Comparison of ENCODE assay signal across 9 cellular contexts in genomic region chr1:38045431-38046332, GRCh38. TPM values are rescaled to one million over a fixed set of nuclear protein-coding genes. Genes with fewer than 3 reads are reported as not detected.
A peak's percentile ranks its signal among the peaks of the same experiment; 100 is the strongest.
DNase-seq lines count a peak whose midpoint lies in the region; ATAC-seq and TF ChIP-seq lines count a peak whose summit lies in the region.
"Had no signal": no experiment of that assay in that cellular context is flagged by ENCODE, and none has a peak within 500 bp of the region (broad histone marks: within the 10 kb centered on the region; RNA-seq: fewer than 3 reads in every experiment).

No MANE protein-coding gene starts in this region.

- H3K4me1 Mint-ChIP-seq in Caco-2 (ENCODE audit: low read depth, unreplicated experiment): no peaks in the 10 kb centered on the region

- H3K9me3 Mint-ChIP-seq in Caco-2 (ENCODE audit: unreplicated experiment): no peaks in the 10 kb centered on the region

- no peak overlapping the region for H3K27ac Mint-ChIP-seq in Caco-2 (ENCODE audit: unreplicated experiment)

- H3K9me3 ChIP-seq in A673 (ENCODE audit: low read depth, low read length, poor library complexity, severe bottlenecking): no peaks in the 10 kb centered on the region
- H3K9me3 ChIP-seq in testis: no peaks in the 10 kb centered on the region
- H3K9me3 ChIP-seq in Caco-2: no peaks in the 10 kb centered on the region
- H3K9me3 ChIP-seq: ovary had no signal

- H3K27me3 ChIP-seq in A673 (replicated peaks; ENCODE audit: insufficient read depth, low read depth, low read length, poor library complexity) (no peaks in the 10 kb centered on the region), testis (no peaks in the 10 kb centered on the region), Caco-2 (replicated peaks; ENCODE audit: control insufficient read depth, insufficient read depth, low read length) (no peaks in the 10 kb centered on the region)

- BruUV-seq in A673 (replicated peaks; lab: Mats Ljungman, UMichigan) (no TSS peak), Caco-2 (replicated peaks; lab: Mats Ljungman, UMichigan) (no TSS peak)

- TF ChIP-seq CTCF in A673 (conservative IDR thresholded peaks at IDR 0.05; ENCODE audit: low read depth, low read length): no peak
- no peak for TF ChIP-seq CTCF in testis (IDR thresholded peaks at IDR 0.05)
- no peak for TF ChIP-seq CTCF in Caco-2 (IDR thresholded peaks at IDR 0.05; ENCODE audit: insufficient read depth in 1 of 2, low read depth in 1 of 2, low read length in 1 of 2, severe bottlenecking in 1 of 2, unreplicated experiment in 1 of 2)

- no peak overlapping the region for H3K4me3 Mint-ChIP-seq in Caco-2 (ENCODE audit: unreplicated experiment)

- DNase-seq in A673 (ENCODE audit: low spot score) (peak; percentile 87), RPMI8226 (peak; percentile 65), foreskin melanocyte (peak; percentile 38), testis (peak; percentile 21), Caco-2 (no peak), amniotic stem cell (lab: John Stamatoyannopoulos, UW) (no peak)
- DNase-seq in stimulated activated CD4-positive, alpha-beta T cell treated with anti-CD3 and anti-CD28 coated beads, Interleukin-4, amount 100 ng/mL, for 24 hours: no peak

- no peaks in the 10 kb centered on the region for H3K36me3 Mint-ChIP-seq in Caco-2 (ENCODE audit: insufficient read depth, unreplicated experiment)

- H3K27ac ChIP-seq in A673 (ENCODE audit: low read depth, low read length, poor library complexity, severe bottlenecking) (peak overlapping the region; percentile 93), testis (no peak overlapping the region)
- H3K27ac ChIP-seq: ovary had no signal

- peaks cover 45% of the 10 kb centered on the region for H3K36me3 ChIP-seq in A673 (ENCODE audit: insufficient read depth, low read length, poor library complexity, severe bottlenecking)
- H3K36me3 ChIP-seq in testis (ENCODE audit: low read depth, missing control alignments): no peaks in the 10 kb centered on the region
- no peaks in the 10 kb centered on the region for H3K36me3 ChIP-seq in Caco-2 (ENCODE audit: control insufficient read depth, insufficient read depth, low read length)
- H3K36me3 ChIP-seq: ovary had no signal

- H3K4me3 ChIP-seq in A673 (ENCODE audit: low read depth, low read length, poor library complexity, severe bottlenecking) (peak overlapping the region; percentile 91), testis (peak overlapping the region in 1 of 2 donors; percentile 23), Caco-2 (ENCODE audit: low read depth, low read length) (no peak overlapping the region)

- H3K27me3 Mint-ChIP-seq in Caco-2 (ENCODE audit: insufficient read depth, unreplicated experiment): peaks cover 13% of the 10 kb centered on the region

- intact Hi-C loops in A673 (cut with micrococcal nuclease; ENCODE audit: unreplicated experiment) (loop anchor here (5.0 kb wide), 1 partner anchor 682 kb away; no protein-coding TSS in a partner anchor), testis (cut with DNase I; ENCODE audit: low total_unique reads) (no loop called here), Caco-2 (cut with micrococcal nuclease; ENCODE audit: unreplicated experiment) (no loop called here)

- WGBS in testis, 2 donors: 3% methylated on average over 34 of the region's 114 CpGs; no CpG with 5 or more reads in 1 of the 2 donors

- peak; percentile 15 for ATAC-seq in GM19324 (IDR thresholded peaks at IDR 0.05; ENCODE audit: low FRiP score, unreplicated experiment)

- CTCF ChIA-PET in A673 (lab: Charles Lee): no interaction called here
- CTCF ChIA-PET in Caco-2 (lab: Charles Lee): no interaction called here

- peaks cover 37% of the 10 kb centered on the region for H3K4me1 ChIP-seq in A673 (ENCODE audit: insufficient read depth, low read length, poor library complexity, severe bottlenecking)
- peaks cover 3% of the 10 kb centered on the region for H3K4me1 ChIP-seq in testis
- H3K4me1 ChIP-seq in Caco-2: no peaks in the 10 kb centered on the region

- POLR2A ChIA-PET in A673 (lab: Charles Lee; ENCODE audit: low non-redundant PET) (interaction anchor here (0.6 to 1.1 kb wide), 2 partner anchors 68 to 453 kb away, joined by 3 read pairs; no protein-coding TSS in a partner anchor), Caco-2 (lab: Charles Lee) (no interaction called here)

- no peak for TF ChIP-seq POLR2A in testis (IDR thresholded peaks at IDR 0.05)

RNA-seq across cellular contexts. Expression of gene POU3F1, which starts 0.9 kb away (rescaled TPM):
- total RNA-seq in A673 (2021): 83.3 and 92.9 TPM in 2 replicates
- 1 to 10 TPM; 6.0 to 6.8 TPM for total RNA-seq in testis
- polyA plus RNA-seq in testis (ENCODE audit: insufficient read depth, low read depth, low replicate concordance): 1.6 TPM
- not detected in 2 replicates for total RNA-seq in Caco-2 (2022)

RNA-seq across cellular contexts. Expression of gene UTP11, which starts 33.1 kb away (rescaled TPM):
- total RNA-seq in A673 (2021): 109 and 113 TPM in 2 replicates
- total RNA-seq in testis: 10 to 100 TPM; 35.6 to 42.4 TPM
- polyA plus RNA-seq in testis (ENCODE audit: insufficient read depth, low read depth, low replicate concordance): 43.3 TPM
- 29.1 and 33.2 TPM in 2 replicates for total RNA-seq in Caco-2 (2022)

RNA-seq across cellular contexts. Expression of gene FHL3, which starts 40.4 kb away (rescaled TPM):
- 89.5 and 106 TPM in 2 replicates for total RNA-seq in A673 (2021)
- total RNA-seq in testis: 10 to 100 TPM; 21.3 to 28.7 TPM
- 20.7 TPM for polyA plus RNA-seq in testis (ENCODE audit: insufficient read depth, low read depth, low replicate concordance)
- total RNA-seq in Caco-2 (2022): 11.8 and 11.9 TPM in 2 replicates

RNA-seq across cellular contexts. Expression of gene SF3A3, which starts 55.9 kb away (rescaled TPM):
- total RNA-seq in A673 (2021) (184 and 194 TPM in 2 replicates), testis (10 to 100 TPM; 59.3 to 74.6 TPM), Caco-2 (2022) (72.6 and 79.3 TPM in 2 replicates)
- 87.5 TPM for polyA plus RNA-seq in testis (ENCODE audit: insufficient read depth, low read depth, low replicate concordance)

Comparison
In these comparisons a context has a peak if more than half of its experiments do, and no peak if none do; other contexts are left out.
1. DNase-seq: peak in A673 (single experiment), RPMI8226 (single experiment), foreskin melanocyte (single experiment) and testis (single experiment); none in Caco-2 (0 of 2), amniotic stem cell (single experiment) and stimulated activated CD4-positive, alpha-beta T cell treated with anti-CD3 and anti-CD28 coated beads, Interleukin-4, amount 100 ng/mL, for 24 hours (single experiment).
2. RNA of gene POU3F1, which starts 0.9 kb away (total RNA-seq): 83.3 to 92.9 TPM in A673; 6.0 to 6.8 TPM in testis and not detected in Caco-2; every median in the first group is over 10 times any median in the second.